In the genomic region with DNA sequence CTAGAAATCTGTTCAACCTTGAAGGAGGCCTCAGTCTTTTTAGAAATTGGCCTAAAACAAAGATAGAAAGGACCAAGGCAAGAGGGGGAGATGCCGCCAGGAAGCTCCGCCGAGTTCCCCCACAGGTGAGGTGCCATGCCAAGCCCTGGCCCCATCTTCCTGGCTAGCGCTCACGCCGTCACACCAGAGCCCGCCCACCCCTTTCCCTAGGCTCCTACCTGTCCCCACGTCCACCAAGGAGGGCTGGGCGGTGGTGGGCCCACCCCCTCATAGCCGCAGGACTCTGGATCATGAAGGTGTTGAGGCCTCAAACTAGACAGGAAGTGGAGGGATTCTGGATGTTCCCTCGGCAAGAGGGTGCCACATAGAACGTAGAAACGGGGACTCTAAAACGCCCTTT, we compare ENCODE assay signal across 32 cellular contexts. TPM values are rescaled to one million over a fixed set of nuclear protein-coding genes. Genes with fewer than 3 reads are reported as not detected.
"Had no signal": no experiment of that assay in that cellular context is flagged by ENCODE, and none has a peak within 500 bp of the region (broad histone marks: within the 10 kb centered on the region; RNA-seq: fewer than 3 reads in every experiment).

No MANE protein-coding gene starts in this region.

- H3K4me3 ChIP-seq: gastrocnemius medialis, hepatocyte, lower lobe of right lung, suprapubic skin, transverse colon had no signal

- H3K4me1 ChIP-seq: lower lobe of right lung, transverse colon had no signal

- H3K4me1 Mint-ChIP-seq: natural killer cell; stimulated activated naive B cell treated with anti-CD40 and anti-IgM and Interleukin-4, amounts not matched to agents 10 μg/mL and 1 μg/mL and 100 μg/mL, for 72 hours; T-cell had no signal

- DNase-seq: activated CD4-positive, alpha-beta T cell treated with anti-CD3 and anti-CD28 coated beads for 48 hours; activated CD4-positive, alpha-beta T cell treated with anti-CD3 and anti-CD28 coated beads, Interleukin-2, amount 50 U/mL, for 48 hours; activated CD8-positive, alpha-beta memory T cell treated with anti-CD3 and anti-CD28 coated beads for 24 hours; activated effector memory CD4-positive, alpha-beta T cell treated with Interleukin-2 at 50 U/mL for 16 hours; activated naive CD4-positive, alpha-beta T cell treated with Interleukin-2 at 50 U/mL for 16 hours; anterior cingulate cortex; cerebellar nuclear complex; cortex of kidney; effector memory CD8-positive, alpha-beta T cell; erythroblast; gastrocnemius medialis; glutamatergic neuron; lower lobe of right lung; mesenchymal stem cell; natural killer cell; small intestine; stimulated activated CD4-positive, alpha-beta T cell treated with anti-CD3 and anti-CD28 coated beads, Interleukin-1b, Interleukin-23, amount 100 ng/mL, for 48 hours; stimulated activated CD4-positive, alpha-beta T cell treated with anti-CD3 and anti-CD28 coated beads, Interleukin-4, amount 100 ng/mL, for 4 hours; stimulated activated CD8-positive, alpha-beta memory T cell treated with anti-CD3 and anti-CD28 coated beads, Interleukin-4, amount 100 ng/mL, for 48 hours; stimulated activated naive B cell treated with anti-CD40 and anti-IgM and Interleukin-4, amounts not matched to agents 10 μg/mL and 1 μg/mL and 100 μg/mL, for 72 hours; T-cell; transverse colon; WERI-Rb-1 had no signal

- H3K36me3 Mint-ChIP-seq: natural killer cell had no signal

- H3K4me3 Mint-ChIP-seq: activated naive CD8-positive, alpha-beta T cell; effector memory CD8-positive, alpha-beta T cell; natural killer cell; stimulated activated naive B cell treated with anti-CD40 and anti-IgM and Interleukin-4, amounts not matched to agents 10 μg/mL and 1 μg/mL and 100 μg/mL, for 72 hours; T-cell had no signal

- H3K27me3 Mint-ChIP-seq: activated naive CD8-positive, alpha-beta T cell; T-cell had no signal

- H3K27me3 ChIP-seq: gastrocnemius medialis, hepatocyte, suprapubic skin had no signal

- H3K36me3 ChIP-seq: transverse colon had no signal

- ATAC-seq: activated CD4-positive, CD25-positive, alpha-beta regulatory T cell treated with anti-CD3 and anti-CD28 coated beads, Interleukin-2, amount 50 U/mL, for 24 hours; effector memory CD8-positive, alpha-beta T cell; gastrocnemius medialis; lower lobe of right lung; natural killer cell; stimulated activated naive B cell treated with anti-CD40 and anti-IgM and Interleukin-4, amounts not matched to agents 10 μg/mL and 1 μg/mL and 100 μg/mL, for 72 hours; T-cell had no signal

- H3K27ac Mint-ChIP-seq: activated naive CD8-positive, alpha-beta T cell; effector memory CD8-positive, alpha-beta T cell; natural killer cell; stimulated activated naive B cell treated with anti-CD40 and anti-IgM and Interleukin-4, amounts not matched to agents 10 μg/mL and 1 μg/mL and 100 μg/mL, for 72 hours had no signal

- H3K9me3 ChIP-seq: gastrocnemius medialis, lower lobe of right lung, suprapubic skin, transverse colon had no signal

- H3K9me3 Mint-ChIP-seq: effector memory CD8-positive, alpha-beta T cell; natural killer cell; stimulated activated naive B cell treated with anti-CD40 and anti-IgM and Interleukin-4, amounts not matched to agents 10 μg/mL and 1 μg/mL and 100 μg/mL, for 72 hours; T-cell had no signal

- H3K27ac ChIP-seq: gastrocnemius medialis, hepatocyte, lower lobe of right lung, suprapubic skin, transverse colon, WERI-Rb-1 had no signal

RNA-seq across cellular contexts. Expression of a gene that starts 15.5 kb away (rescaled TPM):
- total RNA-seq: lower lobe of right lung, natural killer cell, omental fat pad, posterior vena cava, sciatic nerve, suprapubic skin, T-cell, transverse colon had no signal
- polyA plus RNA-seq: adipose tissue, keratinocyte had no signal

RNA-seq across cellular contexts. Expression of a gene that starts 35.8 kb away (rescaled TPM):
- total RNA-seq: transverse colon had no signal
